1 cellular context compared by ENCODE assay signal in genomic region chr11:68369756-68370155, GRCh38.
TF ChIP-seq lines count a peak whose summit lies in the region.

No MANE protein-coding gene starts in this region.

TF ChIP-seq in GM12878, 131 proteins besides CTCF, POLR2A, EP300 and RAD21:
- TF ChIP-seq CUX1 (IDR thresholded peaks at IDR 0.05; ENCODE audit: insufficient replicate concordance, low read depth, low read length): no peak
- TF ChIP-seq IKZF2 (IDR thresholded peaks at IDR 0.05): no peak
- no peak for TF ChIP-seq MYB (IDR thresholded peaks at IDR 0.05; ENCODE audit: borderline replicate concordance, low read depth, low read length)
- no peak for TF ChIP-seq TAF1 (IDR thresholded peaks at IDR 0.05; ENCODE audit: borderline replicate concordance, low read depth, low read length)
- TF ChIP-seq MTA2 (IDR thresholded peaks at IDR 0.05; ENCODE audit: low read depth): no peak
- no peak for TF ChIP-seq SMAD1 (IDR thresholded peaks at IDR 0.05; ENCODE audit: low read depth, partially characterized antibody)
- TF ChIP-seq BCLAF1 (IDR thresholded peaks at IDR 0.05): no peak
